7 cellular contexts compared by ENCODE assay signal in the genomic region with DNA sequence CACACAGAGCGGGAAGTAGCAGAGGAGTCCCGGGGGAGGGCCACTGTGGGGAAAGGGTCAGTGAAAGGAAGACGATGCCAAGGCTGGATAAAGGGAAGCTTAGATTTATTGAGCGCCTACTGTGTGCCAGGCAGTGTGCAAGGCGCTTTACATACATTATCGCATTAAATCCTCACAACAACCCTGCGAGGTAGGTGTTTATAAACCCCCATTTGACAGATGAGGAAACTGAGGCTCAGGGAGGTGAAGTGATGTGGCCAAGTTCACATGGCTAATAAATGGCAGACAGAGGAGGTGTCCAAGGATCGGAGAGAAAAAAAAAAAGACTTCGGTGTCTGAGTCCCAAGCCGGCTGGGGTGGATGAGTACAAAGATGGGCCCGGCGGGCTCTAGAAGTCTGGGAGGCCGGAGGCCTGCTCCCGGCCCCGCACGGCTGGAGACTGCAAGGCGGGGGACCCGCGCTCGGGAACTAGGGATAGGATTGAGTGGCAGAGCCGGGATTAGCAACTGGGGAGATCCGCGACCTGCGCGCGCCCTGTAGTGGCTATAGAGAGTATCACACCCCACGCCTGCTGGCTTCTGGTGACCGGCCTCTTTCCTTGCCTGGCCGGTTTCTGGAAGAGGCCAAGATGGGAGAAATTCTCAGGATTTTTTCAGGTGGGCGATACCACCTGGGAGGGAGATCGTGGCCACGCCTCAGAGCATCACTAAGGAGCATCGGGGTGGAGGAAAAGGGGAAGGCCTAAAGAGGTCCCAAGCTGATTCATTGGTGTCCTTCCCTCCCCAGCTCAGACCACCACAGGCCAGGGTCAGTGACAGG. TPM values are rescaled to one million over a fixed set of nuclear protein-coding genes. Genes with fewer than 3 reads are reported as not detected.
DNase-seq lines count a peak whose midpoint lies in the region; ATAC-seq and TF ChIP-seq lines count a peak whose summit lies in the region.

No MANE protein-coding gene starts in this region.

- H3K27ac ChIP-seq in OCI-LY3 (ENCODE audit: low read length) (no peak overlapping the region), adrenal gland (no peak overlapping the region)

- 0 out of 2 replicates have a peak, but pooled peaks have one; percentile 19 for TF ChIP-seq EP300 in Ishikawa (IDR thresholded peaks at IDR 0.05; ENCODE audit: borderline replicate concordance)

- in situ Hi-C loops in G401 (cut with HindIII; ENCODE audit: low sequenced_read_pairs) = no loop called here

- TF ChIP-seq CTCF in OCI-LY3 (IDR thresholded peaks at IDR 0.05; ENCODE audit: low read depth, low read length) (peak; percentile 68), adrenal gland (IDR thresholded peaks at IDR 0.05) (peak; percentile 74 to 83 (median 80)), progenitor cell of endocrine pancreas (IDR thresholded peaks at IDR 0.05; ENCODE audit: unreplicated experiment) (peak; percentile 77)

- H3K36me3 ChIP-seq in OCI-LY3 (replicated peaks; ENCODE audit: low read depth, low read length) (no peaks in the 10 kb centered on the region), adrenal gland (replicated peaks in 1 of 2) (no peaks in the 10 kb centered on the region)

- no peak for ATAC-seq in GM19035 (IDR thresholded peaks at IDR 0.05; ENCODE audit: unreplicated experiment)

- H3K27ac Mint-ChIP-seq in progenitor cell of endocrine pancreas = peak overlapping the region; percentile 49

- peak overlapping the region; percentile 74; the same call in 1 of the 2 replicates for H2AFZ ChIP-seq in OCI-LY3 (ENCODE audit: low read depth, low read length)

- H3K79me2 ChIP-seq in OCI-LY3 (ENCODE audit: low read length) = peaks cover 18% of the 10 kb centered on the region

- peaks cover 5% of the 10 kb centered on the region for H3K4me1 Mint-ChIP-seq in progenitor cell of endocrine pancreas (ENCODE audit: low read depth)

- intact Hi-C loops in adrenal gland (cut with DNase I) (no loop called here), cardiac septum (cut with DNase I) (loop anchor here (5.0 kb wide), 1 partner anchor 143 kb away; a partner anchor contains a TSS)

- H3K9me3 Mint-ChIP-seq in progenitor cell of endocrine pancreas (ENCODE audit: low read depth) = no peaks in the 10 kb centered on the region

- DNase-seq in G401 (ENCODE audit: low spot score) (peak; percentile 85), adrenal gland (peak; percentile 76 to 93 (median 88)), cardiac septum (ENCODE audit: low spot score) (peak; percentile 90), progenitor cell of endocrine pancreas (ENCODE audit: low spot score, unreplicated experiment) (peak; percentile 75)

- no peak for TF ChIP-seq POLR2A in adrenal gland (IDR thresholded peaks at IDR 0.05)

- H3K4me1 ChIP-seq in OCI-LY3 (ENCODE audit: low read length) = peaks cover 23% of the 10 kb centered on the region
- H3K4me1 ChIP-seq in adrenal gland (replicated peaks in 1 of 2) = peaks cover 32 to 38% of the 10 kb centered on the region in 2 donors

- peak overlapping the region; percentile 25 for H3K4me3 Mint-ChIP-seq in progenitor cell of endocrine pancreas (ENCODE audit: low read depth)

- no peak overlapping the region for H3K9ac ChIP-seq in OCI-LY3 (ENCODE audit: low read length)

- WGBS in adrenal gland, 4 donors = 5 to 13% (median 6%) methylated on average over 18 to 33 of the region's 33 CpGs

- no peaks in the 10 kb centered on the region for H3K36me3 Mint-ChIP-seq in progenitor cell of endocrine pancreas (ENCODE audit: insufficient read depth)

- peaks cover 4% of the 10 kb centered on the region; the same call in 1 of the 2 replicates for H4K20me1 ChIP-seq in OCI-LY3 (ENCODE audit: insufficient read depth, low read length)

- H3K27me3 Mint-ChIP-seq in progenitor cell of endocrine pancreas = peaks cover 71% of the 10 kb centered on the region

- H3K27me3 ChIP-seq in OCI-LY3 (ENCODE audit: low read depth, low read length) = 0 out of 2 replicates have a peak, but pooled peaks cover 4% of the 10 kb centered on the region
- peaks cover 7% of the 10 kb centered on the region for H3K27me3 ChIP-seq in adrenal gland

- peak overlapping the region; percentile 70 for H3K4me2 ChIP-seq in OCI-LY3 (ENCODE audit: low read length)

- TF ChIP-seq RAD21 in Ishikawa (IDR thresholded peaks at IDR 0.05; ENCODE audit: low read depth) = peak; percentile 94

- H3K9me3 ChIP-seq in OCI-LY3 (ENCODE audit: insufficient read depth, low read length) (no peaks in the 10 kb centered on the region), adrenal gland (replicated peaks in 1 of 3) (no peaks in the 10 kb centered on the region)

- H3K4me3 ChIP-seq in OCI-LY3 (ENCODE audit: low read length) (peak overlapping the region; percentile 63), adrenal gland (peak overlapping the region in 1 of 4 donors; percentile 20)

TF ChIP-seq in Ishikawa, 13 proteins besides CTCF, POLR2A, EP300 and RAD21:
- TF ChIP-seq FOXM1 (IDR thresholded peaks at IDR 0.05; ENCODE audit: borderline replicate concordance, low read depth) (no peak), EGR1 (IDR thresholded peaks at IDR 0.05) (no peak), TEAD4 (IDR thresholded peaks at IDR 0.05) (peak; percentile 54), TAF1 (IDR thresholded peaks at IDR 0.05; ENCODE audit: low read depth) (0 out of 2 replicates have a peak, but pooled peaks have one; percentile 25), YY1 (IDR thresholded peaks at IDR 0.05; ENCODE audit: low read depth) (peak; percentile 28; the same call in 1 of the 2 replicates), CREB1 (IDR thresholded peaks at IDR 0.05; ENCODE audit: low read depth) (no peak), TCF12 (IDR thresholded peaks at IDR 0.05; ENCODE audit: low read depth) (peak; percentile 28; the same call in 1 of the 2 replicates)
- TF ChIP-seq, protein P1, sequence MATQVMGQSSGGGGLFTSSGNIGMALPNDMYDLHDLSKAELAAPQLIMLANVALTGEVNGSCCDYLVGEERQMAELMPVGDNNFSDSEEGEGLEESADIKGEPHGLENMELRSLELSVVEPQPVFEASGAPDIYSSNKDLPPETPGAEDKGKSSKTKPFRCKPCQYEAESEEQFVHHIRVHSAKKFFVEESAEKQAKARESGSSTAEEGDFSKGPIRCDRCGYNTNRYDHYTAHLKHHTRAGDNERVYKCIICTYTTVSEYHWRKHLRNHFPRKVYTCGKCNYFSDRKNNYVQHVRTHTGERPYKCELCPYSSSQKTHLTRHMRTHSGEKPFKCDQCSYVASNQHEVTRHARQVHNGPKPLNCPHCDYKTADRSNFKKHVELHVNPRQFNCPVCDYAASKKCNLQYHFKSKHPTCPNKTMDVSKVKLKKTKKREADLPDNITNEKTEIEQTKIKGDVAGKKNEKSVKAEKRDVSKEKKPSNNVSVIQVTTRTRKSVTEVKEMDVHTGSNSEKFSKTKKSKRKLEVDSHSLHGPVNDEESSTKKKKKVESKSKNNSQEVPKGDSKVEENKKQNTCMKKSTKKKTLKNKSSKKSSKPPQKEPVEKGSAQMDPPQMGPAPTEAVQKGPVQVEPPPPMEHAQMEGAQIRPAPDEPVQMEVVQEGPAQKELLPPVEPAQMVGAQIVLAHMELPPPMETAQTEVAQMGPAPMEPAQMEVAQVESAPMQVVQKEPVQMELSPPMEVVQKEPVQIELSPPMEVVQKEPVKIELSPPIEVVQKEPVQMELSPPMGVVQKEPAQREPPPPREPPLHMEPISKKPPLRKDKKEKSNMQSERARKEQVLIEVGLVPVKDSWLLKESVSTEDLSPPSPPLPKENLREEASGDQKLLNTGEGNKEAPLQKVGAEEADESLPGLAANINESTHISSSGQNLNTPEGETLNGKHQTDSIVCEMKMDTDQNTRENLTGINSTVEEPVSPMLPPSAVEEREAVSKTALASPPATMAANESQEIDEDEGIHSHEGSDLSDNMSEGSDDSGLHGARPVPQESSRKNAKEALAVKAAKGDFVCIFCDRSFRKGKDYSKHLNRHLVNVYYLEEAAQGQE (IDR thresholded peaks at IDR 0.05; ENCODE audit: low read depth) = no peak
- TF ChIP-seq, protein P2, sequence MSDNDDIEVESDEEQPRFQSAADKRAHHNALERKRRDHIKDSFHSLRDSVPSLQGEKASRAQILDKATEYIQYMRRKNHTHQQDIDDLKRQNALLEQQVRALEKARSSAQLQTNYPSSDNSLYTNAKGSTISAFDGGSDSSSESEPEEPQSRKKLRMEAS (IDR thresholded peaks at IDR 0.05) = 0 out of 2 replicates have a peak, but pooled peaks have one; percentile 30
- TF ChIP-seq, protein P3, sequence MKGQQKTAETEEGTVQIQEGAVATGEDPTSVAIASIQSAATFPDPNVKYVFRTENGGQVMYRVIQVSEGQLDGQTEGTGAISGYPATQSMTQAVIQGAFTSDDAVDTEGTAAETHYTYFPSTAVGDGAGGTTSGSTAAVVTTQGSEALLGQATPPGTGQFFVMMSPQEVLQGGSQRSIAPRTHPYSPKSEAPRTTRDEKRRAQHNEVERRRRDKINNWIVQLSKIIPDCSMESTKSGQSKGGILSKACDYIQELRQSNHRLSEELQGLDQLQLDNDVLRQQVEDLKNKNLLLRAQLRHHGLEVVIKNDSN (IDR thresholded peaks at IDR 0.05) = no peak

RNA-seq across cellular contexts. Expression of a gene that starts 3.9 kb away (rescaled TPM):
- 2.3 and 5.2 TPM in 2 replicates for total RNA-seq in G401 (2014; rRNA removed; shearing (Covaris generic))
- total RNA-seq in adrenal gland (under 1 TPM in 7 of 8 donors, not detected in 1; 0.08 to 0.71 (median 0.52) TPM), cardiac septum (1.00 TPM), progenitor cell of endocrine pancreas (0.40 and 0.57 TPM in 2 replicates)
- under 1 TPM; 0.08 to 0.17 (median 0.15) TPM for polyA plus RNA-seq in adrenal gland

RNA-seq across cellular contexts. Expression of a gene that starts 17.1 kb away (rescaled TPM):
- not detected in 2 replicates for total RNA-seq in G401 (2014; rRNA removed; shearing (Covaris generic))
- total RNA-seq in adrenal gland (not detected), cardiac septum (not detected), progenitor cell of endocrine pancreas (not detected in 2 replicates)
- not detected for polyA plus RNA-seq in adrenal gland

RNA-seq across cellular contexts. Expression of a gene that starts 23.3 kb away (rescaled TPM):
- total RNA-seq in G401 (2014; rRNA removed; shearing (Covaris generic)) = 63.5 and 71.2 TPM in 2 replicates
- total RNA-seq in adrenal gland (10 to 100 TPM; 70.1 to 89.6 (median 82.3) TPM), cardiac septum (80.4 TPM), progenitor cell of endocrine pancreas (52.7 and 59.4 TPM in 2 replicates)
- polyA plus RNA-seq in adrenal gland = 100 to 1,000 TPM in 1 of 3 donors, 10 to 100 TPM in 2; 60.1 to 141 (median 71.6) TPM

RNA-seq across cellular contexts. Expression of a gene that starts 23.7 kb away (rescaled TPM):
- total RNA-seq in G401 (2014; rRNA removed; shearing (Covaris generic)) = 3.9 and 10.1 TPM in 2 replicates
- under 1 TPM in 3 of 8 donors, not detected in 5; 0.15 to 0.40 (median 0.19) TPM for total RNA-seq in adrenal gland
- polyA plus RNA-seq in adrenal gland = under 1 TPM in 2 of 3 donors, not detected in 1; 0.84 to 0.88 TPM
- 0.16 TPM for total RNA-seq in cardiac septum
- 0.17 TPM in 1 of 2 replicates, not detected in the other for total RNA-seq in progenitor cell of endocrine pancreas

RNA-seq across cellular contexts. Expression of a gene that starts 38.0 kb away (rescaled TPM):
- total RNA-seq in G401 (2014; rRNA removed; shearing (Covaris generic)) = 118 and 141 TPM in 2 replicates
- total RNA-seq in adrenal gland (100 to 1,000 TPM in 5 of 8 donors, 10 to 100 TPM in 3; 86.8 to 237 (median 139) TPM), cardiac septum (59.5 TPM), progenitor cell of endocrine pancreas (135 and 149 TPM in 2 replicates)
- 100 to 1,000 TPM in 1 of 3 donors, 10 to 100 TPM in 2; 55.2 to 172 (median 62.5) TPM for polyA plus RNA-seq in adrenal gland
